ENCODE assay signal across 8 cellular contexts in the genomic region with DNA sequence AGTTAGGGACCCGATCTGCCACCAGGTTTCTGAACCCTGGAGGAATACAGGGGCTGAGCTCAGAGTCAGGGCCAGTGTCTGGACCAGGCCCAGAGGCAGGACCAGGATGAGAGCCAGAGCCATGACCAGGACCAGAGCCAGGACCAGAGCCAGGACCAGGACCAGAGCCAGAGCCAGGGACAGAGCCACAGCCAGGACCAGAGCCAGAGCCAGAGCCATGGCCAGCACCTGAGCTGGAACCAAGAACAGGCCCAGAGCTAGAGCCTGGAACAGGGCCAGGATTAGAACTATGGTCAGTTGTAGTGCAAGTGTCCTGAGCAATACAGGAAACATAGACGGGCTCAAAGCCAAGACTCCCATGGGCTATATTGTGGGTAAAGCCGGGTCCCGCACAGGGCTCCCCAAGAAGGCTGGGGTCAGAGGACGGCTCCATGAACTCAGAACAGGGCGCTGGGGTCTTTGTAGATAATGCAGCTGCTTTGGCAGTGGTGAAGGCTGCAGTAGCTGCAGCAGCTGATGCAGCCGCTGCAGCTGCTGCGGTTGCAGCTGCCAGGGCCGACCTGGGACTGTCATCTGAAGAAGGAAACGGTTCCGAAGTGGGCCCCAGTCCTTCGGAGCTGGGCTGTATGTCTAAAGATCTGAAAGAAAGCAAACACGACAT. TPM values are rescaled to one million over a fixed set of nuclear protein-coding genes. Genes with fewer than 3 reads are reported as not detected.
DNase-seq lines count a peak whose midpoint lies in the region; ATAC-seq, FAIRE-seq and TF ChIP-seq lines count a peak whose summit lies in the region.

No MANE protein-coding gene starts in this region.

- no peak overlapping the region for H3K27ac ChIP-seq in urinary bladder (ENCODE audit: low read depth)

- DNase-seq in activated naive CD4-positive, alpha-beta T cell treated with anti-CD3 and anti-CD28 coated beads, Interleukin-2, amount 50 U/mL, for 16 hours: no peak
- peak; percentile 27 for DNase-seq in MCF 10A (ENCODE audit: unreplicated experiment)
- peak; percentile 70 to 75 for DNase-seq in lung microvascular endothelial cell (ENCODE audit: low read depth in 2 of 2)
- DNase-seq in urothelium cell line (ENCODE audit: low spot score): no peak
- DNase-seq in RCC 7860 (ENCODE audit: low spot score): no peak

- no peaks in the 10 kb centered on the region for H3K36me3 ChIP-seq in urinary bladder (ENCODE audit: insufficient read depth)

- no peaks in the 10 kb centered on the region for H3K27me3 Mint-ChIP-seq in activated naive CD4-positive, alpha-beta T cell treated with anti-CD3 and anti-CD28 coated beads, Interleukin-2, amount 50 U/mL, for 24 hours
- H3K27me3 Mint-ChIP-seq in MCF 10A (ENCODE audit: insufficient read depth, unreplicated experiment): no peaks in the 10 kb centered on the region

- no peaks in the 10 kb centered on the region for H3K4me1 ChIP-seq in urinary bladder (ENCODE audit: insufficient read depth)

- peak overlapping the region; percentile 96 for H3K27ac Mint-ChIP-seq in activated naive CD4-positive, alpha-beta T cell treated with anti-CD3 and anti-CD28 coated beads, Interleukin-2, amount 50 U/mL, for 24 hours
- no peak overlapping the region for H3K27ac Mint-ChIP-seq in MCF 10A (ENCODE audit: low read depth, unreplicated experiment)

- peaks cover 33% of the 10 kb centered on the region for H3K4me1 Mint-ChIP-seq in activated naive CD4-positive, alpha-beta T cell treated with anti-CD3 and anti-CD28 coated beads, Interleukin-2, amount 50 U/mL, for 24 hours
- peaks cover 20% of the 10 kb centered on the region for H3K4me1 Mint-ChIP-seq in MCF 10A (ENCODE audit: insufficient read depth, unreplicated experiment)

- H3K36me3 Mint-ChIP-seq in activated naive CD4-positive, alpha-beta T cell treated with anti-CD3 and anti-CD28 coated beads, Interleukin-2, amount 50 U/mL, for 24 hours: peaks cover 2% of the 10 kb centered on the region
- peaks cover 15% of the 10 kb centered on the region for H3K36me3 Mint-ChIP-seq in MCF 10A (ENCODE audit: insufficient read depth, unreplicated experiment)

- FAIRE-seq in urothelium cell line (lab: Jason Lieb, UNC): no peak
- FAIRE-seq in RCC 7860 (lab: Jason Lieb, UNC): no peak

- 17% methylated on average over 13 of the region's 13 CpGs for WGBS in urinary bladder

- H3K4me3 ChIP-seq in urinary bladder (ENCODE audit: low read depth, low read length): peak overlapping the region; percentile 38

- BruUV-seq in MCF 10A (replicated peaks; lab: Mats Ljungman, UMichigan): no TSS peak

- intact Hi-C loops in MCF 10A (cut with micrococcal nuclease): no loop called here

- POLR2A ChIA-PET in MCF 10A (lab: Yijun Ruan, JAX): interaction anchor here (0.9 to 2.1 kb wide), 9 partner anchors 13 to 715 kb away, joined by 3 to 8 read pairs (median 3); partner anchors contain the start of genes CREB3 and TLN1

- no peak for ATAC-seq in GM19467 (IDR thresholded peaks at IDR 0.05; ENCODE audit: unreplicated experiment)

- no peaks in the 10 kb centered on the region for H3K9me3 Mint-ChIP-seq in activated naive CD4-positive, alpha-beta T cell treated with anti-CD3 and anti-CD28 coated beads, Interleukin-2, amount 50 U/mL, for 24 hours
- no peaks in the 10 kb centered on the region for H3K9me3 Mint-ChIP-seq in MCF 10A (ENCODE audit: unreplicated experiment)

- no peak for TF ChIP-seq CTCF in MCF 10A (IDR thresholded peaks at IDR 0.05; ENCODE audit: unreplicated experiment)

- CTCF ChIA-PET in MCF 10A (lab: Yijun Ruan, JAX): interaction anchor here (0.6 to 4.4 kb wide), 4 partner anchors 13 to 57 kb away, joined by 3 to 33 read pairs (median 4); no protein-coding TSS in a partner anchor

- peak overlapping the region; percentile 87 for H3K4me3 Mint-ChIP-seq in activated naive CD4-positive, alpha-beta T cell treated with anti-CD3 and anti-CD28 coated beads, Interleukin-2, amount 50 U/mL, for 24 hours
- H3K4me3 Mint-ChIP-seq in MCF 10A (ENCODE audit: unreplicated experiment): peak overlapping the region; percentile 69

RNA-seq across cellular contexts. Expression of gene SPAG8, which starts 0.6 kb away (rescaled TPM):
- total RNA-seq in MCF 10A (2022): 0.37 and 1.1 TPM in 2 replicates
- not detected in 2 replicates for total RNA-seq in lung microvascular endothelial cell
- total RNA-seq in urinary bladder: 1.9 TPM
- polyA plus RNA-seq in urinary bladder: 1.9 TPM

RNA-seq across cellular contexts. Expression of gene HINT2, which starts 3.3 kb away (rescaled TPM):
- total RNA-seq in MCF 10A (2022) (45.4 and 48.2 TPM in 2 replicates), lung microvascular endothelial cell (2.6 and 10.7 TPM in 2 replicates), urinary bladder (12.8 TPM)
- polyA plus RNA-seq in urinary bladder: 53.8 TPM

RNA-seq across cellular contexts. Expression of gene FAM221B, which starts 17.0 kb away (rescaled TPM):
- total RNA-seq in MCF 10A (2022): not detected in 2 replicates
- total RNA-seq in lung microvascular endothelial cell: not detected in 2 replicates
- 0.21 TPM for total RNA-seq in urinary bladder
- polyA plus RNA-seq in urinary bladder: not detected

RNA-seq across cellular contexts. Expression of gene TMEM8B, which starts 17.5 kb away (rescaled TPM):
- total RNA-seq in MCF 10A (2022): 4.6 and 7.0 TPM in 2 replicates
- total RNA-seq in lung microvascular endothelial cell: under 0.01 and 0.22 TPM in 2 replicates
- total RNA-seq in urinary bladder: 4.8 TPM
- polyA plus RNA-seq in urinary bladder: 23.8 TPM

RNA-seq across cellular contexts. Expression of gene NPR2, which starts 20.1 kb away (rescaled TPM):
- total RNA-seq in MCF 10A (2022): 5.7 and 10.0 TPM in 2 replicates
- total RNA-seq in lung microvascular endothelial cell: 0.20 and 2.0 TPM in 2 replicates
- 23.1 TPM for total RNA-seq in urinary bladder
- 30.6 TPM for polyA plus RNA-seq in urinary bladder

Comparison
In these comparisons a context has a peak if more than half of its experiments do, and no peak if none do; other contexts are left out.
1. DNase-seq: peak in MCF 10A (single experiment) and lung microvascular endothelial cell (2 of 2); none in activated naive CD4-positive, alpha-beta T cell treated with anti-CD3 and anti-CD28 coated beads, Interleukin-2, amount 50 U/mL, for 16 hours (single experiment), urothelium cell line (single experiment) and RCC 7860 (single experiment).